22 cellular contexts compared by ENCODE assay signal in the genomic region with DNA sequence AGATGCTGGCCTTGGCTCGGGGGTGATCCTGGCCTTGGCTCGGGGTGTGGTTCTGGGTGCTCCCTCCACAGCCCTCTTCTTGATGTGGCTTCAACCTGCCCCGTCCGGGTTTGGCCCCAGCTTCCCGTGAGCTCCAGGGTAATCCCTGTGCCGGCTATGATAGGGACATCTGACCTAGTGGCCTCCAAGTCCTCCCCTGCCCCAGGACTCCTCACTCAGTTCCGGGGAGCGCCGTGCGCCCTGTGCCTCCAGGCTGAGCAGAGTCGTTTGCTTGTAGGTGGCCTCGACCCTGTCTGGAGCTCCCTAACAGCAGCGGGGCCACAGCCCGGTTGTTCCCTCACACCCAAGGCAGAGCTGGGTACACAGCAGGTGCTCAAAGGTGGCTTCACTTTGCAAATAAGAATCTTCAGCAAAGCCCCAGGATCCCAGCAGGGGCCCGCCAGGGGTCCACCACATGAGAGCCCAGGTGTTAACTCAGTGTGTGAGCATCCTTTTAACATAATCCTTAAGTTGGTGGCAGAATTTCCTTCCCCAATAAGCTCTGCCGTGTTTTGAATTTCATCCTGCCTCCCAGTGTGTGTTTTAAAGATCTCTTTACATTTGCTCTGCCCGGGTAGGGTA.
"Had no signal": no experiment of that assay in that cellular context is flagged by ENCODE, and none has a peak within 500 bp of the region (broad histone marks: within the 10 kb centered on the region; RNA-seq: fewer than 3 reads in every experiment).

No MANE protein-coding gene starts in this region.

- H3K9me3 ChIP-seq: suprapubic skin had no signal

- H3K27me3 ChIP-seq: pancreas had no signal

- FAIRE-seq: pancreas had no signal

- H3K27ac ChIP-seq: foreskin keratinocyte, neural progenitor cell, pancreas, suprapubic skin, upper lobe of left lung, WERI-Rb-1 had no signal

- H3K36me3 Mint-ChIP-seq: brain, neural progenitor cell had no signal

- H3K4me1 Mint-ChIP-seq: brain; central memory CD8-positive, alpha-beta T cell; neural progenitor cell; stimulated activated naive B cell treated with anti-CD40 and anti-IgM and Interleukin-4, amounts not matched to agents 10 μg/mL and 1 μg/mL and 100 μg/mL, for 72 hours; T-helper 17 cell had no signal

- H3K4me2 ChIP-seq: neural progenitor cell had no signal

- H3K4me3 ChIP-seq: lung, neural progenitor cell, pancreas, suprapubic skin, upper lobe of left lung had no signal

- H3K27ac Mint-ChIP-seq: activated CD8-positive, alpha-beta T cell treated with anti-CD3 and anti-CD28 coated beads for 36 hours; activated naive CD8-positive, alpha-beta T cell; activated T-cell treated with anti-CD3 and anti-CD28 coated beads, Interleukin-2, amount 50 U/mL, for 72 hours; brain; naive B cell; neural progenitor cell; stimulated activated naive B cell treated with anti-CD40 and anti-IgM and Interleukin-4, amounts not matched to agents 10 μg/mL and 1 μg/mL and 100 μg/mL, for 72 hours; T-helper 17 cell had no signal

- H2AFZ ChIP-seq: neural progenitor cell had no signal

- DNase-seq: activated CD4-positive, alpha-beta T cell treated with anti-CD3 and anti-CD28 coated beads for 4 hours; activated CD8-positive, alpha-beta memory T cell treated with anti-CD3 and anti-CD28 coated beads, Interleukin-2, amount 50 U/mL, for 4 hours; activated CD8-positive, alpha-beta T cell treated with anti-CD3 and anti-CD28 coated beads for 36 hours; activated gamma-delta T cell treated with Interleukin-2 at 50 U/mL for 16 hours; activated T-cell treated with anti-CD3 and anti-CD28 coated beads, Interleukin-2, amount 50 U/mL, for 72 hours; amygdala; effector CD8-positive, alpha-beta T cell; foreskin keratinocyte; naive B cell; stimulated activated CD4-positive, alpha-beta T cell treated with anti-CD3 and anti-CD28 coated beads, Interleukin-12 subunit alpha, Interleukin-12 subunit beta, amount 100 ng/mL, for 4 hours; stimulated activated CD4-positive, alpha-beta T cell treated with anti-CD3 and anti-CD28 coated beads, Interleukin-2, amount 100 ng/mL, for 24 hours; stimulated activated naive B cell treated with anti-CD40 and anti-IgM and Interleukin-4, amounts not matched to agents 10 μg/mL and 1 μg/mL and 100 μg/mL, for 72 hours; T-helper 17 cell; WERI-Rb-1 had no signal

- H3K4me3 Mint-ChIP-seq: activated CD8-positive, alpha-beta T cell treated with anti-CD3 and anti-CD28 coated beads for 36 hours; activated naive CD8-positive, alpha-beta T cell; activated T-cell treated with anti-CD3 and anti-CD28 coated beads, Interleukin-2, amount 50 U/mL, for 72 hours; brain; central memory CD8-positive, alpha-beta T cell; naive B cell; neural progenitor cell; stimulated activated naive B cell treated with anti-CD40 and anti-IgM and Interleukin-4, amounts not matched to agents 10 μg/mL and 1 μg/mL and 100 μg/mL, for 72 hours; T-helper 17 cell had no signal

- H3K9ac ChIP-seq: neural progenitor cell had no signal

- ATAC-seq: activated CD8-positive, alpha-beta T cell treated with anti-CD3 and anti-CD28 coated beads for 36 hours; activated T-cell treated with anti-CD3 and anti-CD28 coated beads, Interleukin-2, amount 50 U/mL, for 72 hours; foreskin keratinocyte; pancreas; stimulated activated naive B cell treated with anti-CD40 and anti-IgM and Interleukin-4, amounts not matched to agents 10 μg/mL and 1 μg/mL and 100 μg/mL, for 72 hours; T-helper 17 cell had no signal

- H3K4me1 ChIP-seq: foreskin keratinocyte, neural progenitor cell, pancreas, suprapubic skin, upper lobe of left lung had no signal

- H3K36me3 ChIP-seq: neural progenitor cell, pancreas, suprapubic skin, upper lobe of left lung, WERI-Rb-1 had no signal
